ENCODE assay signal across 29 cellular contexts in genomic region chr4:89031272-89031671, GRCh38.
"Had no signal": no experiment of that assay in that cellular context is flagged by ENCODE, and none has a peak within 500 bp of the region (broad histone marks: within the 10 kb centered on the region; RNA-seq: fewer than 3 reads in every experiment).

No MANE protein-coding gene starts in this region.

- H3K27me3 ChIP-seq: stomach, suprapubic skin, testis, thyroid gland, tibial artery, tibial nerve, transverse colon, upper lobe of left lung, upper lobe of right lung, uterus, vagina had no signal

- FAIRE-seq: urothelium cell line had no signal

- H3K27ac Mint-ChIP-seq: stimulated activated effector memory CD8-positive, alpha-beta T cell treated with anti-CD3 and anti-CD28 coated beads, Interleukin-12 subunit alpha, Interleukin-12 subunit beta, amount 100 ng/mL, for 72 hours; stimulated activated memory B cell treated with anti-CD40 and anti-IgM and Interleukin-4, amounts not matched to agents 10 μg/mL and 1 μg/mL and 100 μg/mL, for 72 hours; stimulated activated naive B cell treated with anti-CD40 and anti-IgM and Interleukin-4, amounts not matched to agents 10 μg/mL and 1 μg/mL and 100 μg/mL, for 72 hours; stimulated activated naive CD8-positive, alpha-beta T cell treated with anti-CD3 and anti-CD28 coated beads, Interleukin-15, amount 100 ng/mL, for 72 hours; stimulated activated naive CD8-positive, alpha-beta T cell treated with anti-CD3 and anti-CD28 coated beads, Interleukin-15, Interleukin-2, amounts not matched to agents 100 ng/mL and 50 ng/mL, for 24 hours; type B pancreatic cell had no signal

- H3K9me3 ChIP-seq: suprapubic skin, testis, thoracic aorta, thyroid gland, uterus had no signal

- H3K27me3 Mint-ChIP-seq: stimulated activated memory B cell treated with anti-CD40 and anti-IgM and Interleukin-4, amounts not matched to agents 10 μg/mL and 1 μg/mL and 100 μg/mL, for 72 hours; stimulated activated naive B cell treated with anti-CD40 and anti-IgM and Interleukin-4, amounts not matched to agents 10 μg/mL and 1 μg/mL and 100 μg/mL, for 72 hours; stimulated activated naive CD8-positive, alpha-beta T cell treated with anti-CD3 and anti-CD28 coated beads, Interleukin-15, amount 100 ng/mL, for 72 hours; type B pancreatic cell had no signal

- H3K4me3 Mint-ChIP-seq: stimulated activated effector memory CD8-positive, alpha-beta T cell treated with anti-CD3 and anti-CD28 coated beads, Interleukin-12 subunit alpha, Interleukin-12 subunit beta, amount 100 ng/mL, for 72 hours; stimulated activated memory B cell treated with anti-CD40 and anti-IgM and Interleukin-4, amounts not matched to agents 10 μg/mL and 1 μg/mL and 100 μg/mL, for 72 hours; stimulated activated naive B cell treated with anti-CD40 and anti-IgM and Interleukin-4, amounts not matched to agents 10 μg/mL and 1 μg/mL and 100 μg/mL, for 72 hours; stimulated activated naive CD8-positive, alpha-beta T cell treated with anti-CD3 and anti-CD28 coated beads, Interleukin-15, amount 100 ng/mL, for 72 hours; stimulated activated naive CD8-positive, alpha-beta T cell treated with anti-CD3 and anti-CD28 coated beads, Interleukin-15, Interleukin-2, amounts not matched to agents 100 ng/mL and 50 ng/mL, for 24 hours; type B pancreatic cell had no signal

- H3K4me1 ChIP-seq: stomach, suprapubic skin, testis, thyroid gland, tibial artery, upper lobe of left lung, upper lobe of right lung, uterus, vagina had no signal

- DNase-seq: stimulated activated CD4-positive, alpha-beta T cell treated with anti-CD3 and anti-CD28 coated beads, Interleukin-2, amount 100 ng/mL, for 48 hours; stimulated activated CD4-positive, alpha-beta T cell treated with anti-CD3 and anti-CD28 coated beads, Interleukin-4, amount 100 ng/mL, for 1 hour; stimulated activated CD4-positive, alpha-beta T cell treated with anti-CD3 and anti-CD28 coated beads, Interleukin-4, amount 100 ng/mL, for 24 hours; stimulated activated CD4-positive, alpha-beta T cell treated with anti-CD3 and anti-CD28 coated beads, Interleukin-4, amount 100 ng/mL, for 4 hours; stimulated activated CD8-positive, alpha-beta memory T cell treated with anti-CD3 and anti-CD28 coated beads, Interleukin-4, amount 100 ng/mL, for 48 hours; stimulated activated naive B cell treated with anti-CD40 and anti-IgM and Interleukin-4, amounts not matched to agents 10 μg/mL and 1 μg/mL and 100 μg/mL, for 72 hours; stimulated activated naive CD4-positive, alpha-beta T cell; stimulated activated naive CD4-positive, alpha-beta T cell treated with Interleukin-2 at 50 U/mL for 16 hours; stimulated activated naive CD8-positive, alpha-beta T cell treated with anti-CD3 and anti-CD28 coated beads, Interleukin-15, amount 100 ng/mL, for 72 hours; stimulated activated naive CD8-positive, alpha-beta T cell treated with anti-CD3 and anti-CD28 coated beads, Interleukin-15, Interleukin-2, amounts not matched to agents 100 U/mL and 50 U/mL, for 24 hours; stomach; substantia nigra; testis; thyroid gland; tibial artery; transverse colon; trophoblast cell; upper lobe of left lung; upper lobe of right lung; uterus had no signal

- H3K36me3 ChIP-seq: stomach, suprapubic skin, thoracic aorta, thyroid gland, transverse colon, upper lobe of left lung, upper lobe of right lung, uterus had no signal

- H3K4me1 Mint-ChIP-seq: stimulated activated effector memory CD8-positive, alpha-beta T cell treated with anti-CD3 and anti-CD28 coated beads, Interleukin-12 subunit alpha, Interleukin-12 subunit beta, amount 100 ng/mL, for 72 hours; stimulated activated memory B cell treated with anti-CD40 and anti-IgM and Interleukin-4, amounts not matched to agents 10 μg/mL and 1 μg/mL and 100 μg/mL, for 72 hours; stimulated activated naive B cell treated with anti-CD40 and anti-IgM and Interleukin-4, amounts not matched to agents 10 μg/mL and 1 μg/mL and 100 μg/mL, for 72 hours had no signal

- ATAC-seq: stimulated activated effector memory CD8-positive, alpha-beta T cell treated with anti-CD3 and anti-CD28 coated beads, Interleukin-12 subunit alpha, Interleukin-12 subunit beta, amount 100 ng/mL, for 72 hours; stimulated activated memory B cell treated with anti-CD40 and anti-IgM and Interleukin-4, amounts not matched to agents 10 μg/mL and 1 μg/mL and 100 μg/mL, for 72 hours; stimulated activated naive B cell treated with anti-CD40 and anti-IgM and Interleukin-4, amounts not matched to agents 10 μg/mL and 1 μg/mL and 100 μg/mL, for 72 hours; stimulated activated naive CD8-positive, alpha-beta T cell treated with anti-CD3 and anti-CD28 coated beads, Interleukin-15, amount 100 ng/mL, for 72 hours; stimulated activated naive CD8-positive, alpha-beta T cell treated with anti-CD3 and anti-CD28 coated beads, Interleukin-15, Interleukin-2, amounts not matched to agents 100 U/mL and 50 U/mL, for 24 hours; upper lobe of right lung had no signal

- H3K27ac ChIP-seq: stomach, suprapubic skin, testis, thoracic aorta, thyroid gland, tibial artery, tibial nerve, transverse colon, upper lobe of left lung, upper lobe of right lung, uterus, vagina had no signal

- H3K4me3 ChIP-seq: stomach, suprapubic skin, testis, thoracic aorta, thyroid gland, tibial artery, tibial nerve, transverse colon, upper lobe of left lung, upper lobe of right lung, uterus, vagina had no signal

- H3K36me3 Mint-ChIP-seq: stimulated activated effector memory CD8-positive, alpha-beta T cell treated with anti-CD3 and anti-CD28 coated beads, Interleukin-12 subunit alpha, Interleukin-12 subunit beta, amount 100 ng/mL, for 72 hours; stimulated activated memory B cell treated with anti-CD40 and anti-IgM and Interleukin-4, amounts not matched to agents 10 μg/mL and 1 μg/mL and 100 μg/mL, for 72 hours had no signal
